In genomic region chr12:100473716-100474150, GRCh38 we compare ENCODE assay signal across 18 cellular contexts. TPM values are rescaled to one million over a fixed set of nuclear protein-coding genes. Genes with fewer than 3 reads are reported as not detected.
DNase-seq lines count a peak whose midpoint lies in the region; ATAC-seq, FAIRE-seq and TF ChIP-seq lines count a peak whose summit lies in the region.
"Had no signal": no experiment of that assay in that cellular context is flagged by ENCODE, and none has a peak within 500 bp of the region (broad histone marks: within the 10 kb centered on the region; RNA-seq: fewer than 3 reads in every experiment).

Gene NR1H4, plus strand, starts transcription at chr12:100473866. Its CDS starts 19,458 bp downstream, at chr12:100493324.

- TF ChIP-seq CTCF in fibroblast of villous mesenchyme (IDR thresholded peaks at IDR 0.05; ENCODE audit: insufficient read depth, low read depth, low read length) (no peak), pancreas (IDR thresholded peaks at IDR 0.05) (no peak)

- H3K27me3 ChIP-seq in SJSA1 (replicated peaks) (no peaks in the 10 kb centered on the region), pancreas (peaks cover 0 to 4% (median 0%) of the 10 kb centered on the region in 4 donors)

- intact Hi-C loops in pancreas (cut with DNase I) = no loop called here
- intact Hi-C loops in head of caudate nucleus (cut with DNase I) = no loop called here

- peak; percentile 34 for DNase-seq in Ammon's horn (ENCODE audit: low spot score)
- DNase-seq in SJSA1 (ENCODE audit: low read depth in 1 of 2, low spot score in 2 of 2) = peak in 1 of 2 experiments; percentile 68
- DNase-seq in fibroblast of villous mesenchyme (ENCODE audit: low read depth) = peak; percentile 60
- DNase-seq in pancreas = peak in 1 of 6 donors; percentile 15
- DNase-seq in OCI-M1 (lab: John Stamatoyannopoulos, UW) = no peak
- DNase-seq in head of caudate nucleus = no peak
- DNase-seq: activated T-cell treated with anti-CD3 and anti-CD28 coated beads, Interleukin-2, amount 50 U/mL, for 4 hours; anterior cingulate cortex; effector CD4-positive, alpha-beta T cell; GF-D8; heart left ventricle; Kasumi-1; lower lobe of right lung; NCI-H2081 treated with DMSO at 0.1 percent for 48 hours had no signal

- ATAC-seq in pancreas (peak in 3 of 4 donors; percentile 47 to 69 (median 52)), HG03196 (IDR thresholded peaks at IDR 0.05; ENCODE audit: unreplicated experiment) (no peak), HG02885 (IDR thresholded peaks at IDR 0.05; ENCODE audit: poor library complexity, unreplicated experiment) (no peak)
- ATAC-seq: activated T-cell treated with anti-CD3 and anti-CD28 coated beads, Interleukin-2, amount 50 U/mL, for 4 hours; heart left ventricle had no signal

- H3K27ac ChIP-seq in SJSA1 (peak within 1 kb of the TSS; percentile 12), pancreas (peak within 1 kb of the TSS in 2 of 4 donors; percentile 3 to 46)
- H3K27ac ChIP-seq: heart left ventricle, lower lobe of right lung had no signal

- H3K36me3 ChIP-seq in SJSA1 (no peaks in the 10 kb centered on the region), pancreas (no peaks in the 10 kb centered on the region)
- H3K36me3 ChIP-seq: heart left ventricle, lower lobe of right lung had no signal

- whole genome bisulfite sequencing in pancreas, 2 donors = 41 to 45% methylated on average over 6 of the region's 6 CpGs

- no peak within 1 kb of the TSS for H3K4me3 ChIP-seq in SJSA1
- no peak within 1 kb of the TSS for H3K4me3 ChIP-seq in fibroblast of villous mesenchyme (ENCODE audit: low read depth, low read length)
- H3K4me3 ChIP-seq in pancreas = no peak within 1 kb of the TSS
- H3K4me3 ChIP-seq: heart left ventricle, lower lobe of right lung had no signal

- FAIRE-seq in pancreas (lab: Jason Lieb, UNC) = no peak

- H3K4me1 ChIP-seq in SJSA1 (replicated peaks) (peaks cover 7% of the 10 kb centered on the region), pancreas (no peaks in the 10 kb centered on the region)
- H3K4me1 ChIP-seq: heart left ventricle, lower lobe of right lung had no signal

- H3K9me3 ChIP-seq in SJSA1 (replicated peaks) = no peaks in the 10 kb centered on the region
- H3K9me3 ChIP-seq in pancreas = no peaks in the 10 kb centered on the region
- H3K9me3 ChIP-seq: heart left ventricle, lower lobe of right lung had no signal

RNA-seq across cellular contexts. Expression of gene NR1H4, which starts in this region (rescaled TPM):
- 0.55 TPM in 1 of 2 replicates, not detected in the other for total RNA-seq in SJSA1 (2014; rRNA removed; shearing (Covaris generic))
- under 0.01 TPM in 1 of 2 replicates, not detected in the other for total RNA-seq in fibroblast of villous mesenchyme
- 1 to 10 TPM; 1.1 to 9.2 (median 2.8) TPM for total RNA-seq in pancreas
- 1 to 10 TPM; 2.1 to 3.9 TPM for polyA plus RNA-seq in pancreas
- total RNA-seq: heart left ventricle, lower lobe of right lung, omental fat pad had no signal
- polyA plus RNA-seq: CD14-positive monocyte, heart left ventricle had no signal

Comparison
In these comparisons a context has a peak if more than half of its experiments do, and no peak if none do; other contexts are left out.
1. Peak in DNase-seq in fibroblast of villous mesenchyme; RNA of the gene not detected or under 1 TPM.
2. ATAC-seq: peak in pancreas (3 of 4); none in HG03196 (single experiment) and HG02885 (single experiment).